8 cellular contexts compared by ENCODE assay signal in genomic region chr19:39792999-39793546, GRCh38. TPM values are rescaled to one million over a fixed set of nuclear protein-coding genes. Genes with fewer than 3 reads are reported as not detected.
DNase-seq lines count a peak whose midpoint lies in the region; ATAC-seq and TF ChIP-seq lines count a peak whose summit lies in the region.

No MANE protein-coding gene starts in this region.

- H3K9me3 Mint-ChIP-seq in activated T-cell treated with anti-CD3 and anti-CD28 coated beads, Interleukin-2, amount 50 U/mL, for 72 hours: peaks cover under 1 to 5% of the 10 kb centered on the region in 2 donors
- H3K9me3 Mint-ChIP-seq in naive B cell: peaks cover 2 to 12% (median 10%) of the 10 kb centered on the region in 7 donors

- H3K36me3 Mint-ChIP-seq in activated T-cell treated with anti-CD3 and anti-CD28 coated beads, Interleukin-2, amount 50 U/mL, for 72 hours (ENCODE audit: insufficient read depth in 2 of 2): peaks cover 0 to 4% of the 10 kb centered on the region in 2 donors
- peaks cover 0 to 4% of the 10 kb centered on the region in 2 donors for H3K36me3 Mint-ChIP-seq in naive B cell

- no peak overlapping the region for H3K27ac Mint-ChIP-seq in activated T-cell treated with anti-CD3 and anti-CD28 coated beads, Interleukin-2, amount 50 U/mL, for 72 hours
- peak overlapping the region in 1 of 6 donors; percentile 73 for H3K27ac Mint-ChIP-seq in naive B cell

- H3K27ac ChIP-seq in PC-9: no peak overlapping the region

- H3K9me2 ChIP-seq in PC-9 (ENCODE audit: insufficient read depth): no peaks in the 10 kb centered on the region

- no TSS peak for BruUV-seq in PC-9 (replicated peaks; lab: Mats Ljungman, UMichigan)

- peak; percentile 90 for TF ChIP-seq RAD21 in Ishikawa (IDR thresholded peaks at IDR 0.05; ENCODE audit: low read depth)

- ATAC-seq in GM19025 (IDR thresholded peaks at IDR 0.05; ENCODE audit: low read depth, unreplicated experiment) (peak; percentile 69), naive B cell (ENCODE audit: low read depth in 2 of 2) (peak; percentile 97 to 98)
- ATAC-seq in activated T-cell treated with anti-CD3 and anti-CD28 coated beads, Interleukin-2, amount 50 U/mL, for 72 hours (replicated peaks in 1 of 2): peak; percentile 91 to 96

- H3K4me3 Mint-ChIP-seq in activated T-cell treated with anti-CD3 and anti-CD28 coated beads, Interleukin-2, amount 50 U/mL, for 72 hours: peak overlapping the region; percentile 78 to 89
- H3K4me3 Mint-ChIP-seq in naive B cell: peak overlapping the region; percentile 70 to 90 (median 81)

- TF ChIP-seq EP300 in Ishikawa (IDR thresholded peaks at IDR 0.05; ENCODE audit: borderline replicate concordance): no peak

- DNase-seq in ACHN: peak; percentile 65
- DNase-seq in PC-9: peak in 1 of 2 experiments; percentile 66
- DNase-seq in activated T-cell treated with anti-CD3 and anti-CD28 coated beads, Interleukin-2, amount 50 U/mL, for 72 hours: peak; percentile 76 to 80
- DNase-seq in fibroblast of gingiva (ENCODE audit: low read depth): peak; percentile 79
- peak; percentile 78 for DNase-seq in naive B cell
- DNase-seq in stimulated activated CD8-positive, alpha-beta memory T cell treated with anti-CD3 and anti-CD28 coated beads, Interleukin-7, amount 100 ng/mL, for 1 hour (ENCODE audit: low read depth in 2 of 2): peak; percentile 52 to 60

- no peaks in the 10 kb centered on the region for H3K36me3 ChIP-seq in PC-9 (ENCODE audit: low read depth)

- H3K4me1 ChIP-seq in PC-9 (replicated peaks; ENCODE audit: insufficient read depth): no peaks in the 10 kb centered on the region

- peaks cover 6% of the 10 kb centered on the region for H3K27me3 Mint-ChIP-seq in activated T-cell treated with anti-CD3 and anti-CD28 coated beads, Interleukin-2, amount 50 U/mL, for 72 hours (ENCODE audit: low read depth)
- peaks cover 3 to 18% (median 14%) of the 10 kb centered on the region in 3 donors for H3K27me3 Mint-ChIP-seq in naive B cell

- H3K27me3 ChIP-seq in PC-9 (ENCODE audit: insufficient read depth, low read depth): peaks cover 9% of the 10 kb centered on the region

- TF ChIP-seq CTCF in PC-9 (conservative IDR thresholded peaks at IDR 0.05): peak; percentile 85

- H2AFZ ChIP-seq in PC-9: no peak overlapping the region

- H3K4me1 Mint-ChIP-seq in activated T-cell treated with anti-CD3 and anti-CD28 coated beads, Interleukin-2, amount 50 U/mL, for 72 hours (ENCODE audit: low read depth): peaks cover 8% of the 10 kb centered on the region
- peaks cover 9 to 13% (median 13%) of the 10 kb centered on the region in 3 donors for H3K4me1 Mint-ChIP-seq in naive B cell

- POLR2A ChIA-PET in PC-9 (lab: Charles Lee; ENCODE audit: unreplicated experiment): interaction anchor here (0.6 kb wide), 2 partner anchors 251 to 588 kb away, joined by 3 to 4 read pairs; no protein-coding TSS in a partner anchor

- H3K4me3 ChIP-seq in PC-9: no peak overlapping the region

- no peaks in the 10 kb centered on the region for H4K20me1 ChIP-seq in PC-9 (ENCODE audit: insufficient read depth)

- H3K9me3 ChIP-seq in PC-9 (ENCODE audit: insufficient read depth, low read depth): no peaks in the 10 kb centered on the region

- in situ Hi-C loops in ACHN (cut with HindIII; ENCODE audit: low pct_ligation_motif_present, low pct_unique_long_range_greater_than_20kb, low sequenced_read_pairs): no loop called here

- no peaks in the 10 kb centered on the region for H3K79me2 ChIP-seq in PC-9 (ENCODE audit: low read depth)

- intact Hi-C loops in PC-9 (cut with micrococcal nuclease; ENCODE audit: unreplicated experiment): loop anchor here (10.0 kb wide), 1 partner anchor 352 kb away; no protein-coding TSS in a partner anchor

- H3K4me2 ChIP-seq in PC-9: no peak overlapping the region

- H3F3A ChIP-seq in PC-9 (ENCODE audit: insufficient read depth, low read depth): no peaks in the 10 kb centered on the region

- CTCF ChIA-PET in PC-9 (lab: Charles Lee): interaction anchor here (0.6 to 1.4 kb wide), 5 partner anchors 50 to 555 kb away, joined by 3 to 22 read pairs (median 5); partner anchors contain the start of genes C19orf47, PLD3 and PSMC4

TF ChIP-seq in Ishikawa, 13 proteins besides CTCF, POLR2A, EP300 and RAD21:
- TF ChIP-seq TCF12 (IDR thresholded peaks at IDR 0.05; ENCODE audit: low read depth): no peak
- TF ChIP-seq ZBTB7A (IDR thresholded peaks at IDR 0.05; ENCODE audit: low read depth): no peak
- TF ChIP-seq TAF1 (IDR thresholded peaks at IDR 0.05; ENCODE audit: low read depth): no peak
- no peak for TF ChIP-seq EGR1 (IDR thresholded peaks at IDR 0.05)
- no peak for TF ChIP-seq MAX (IDR thresholded peaks at IDR 0.05)
- TF ChIP-seq YY1 (IDR thresholded peaks at IDR 0.05; ENCODE audit: low read depth): no peak
- TF ChIP-seq TEAD4 (IDR thresholded peaks at IDR 0.05): no peak
- TF ChIP-seq REST (IDR thresholded peaks at IDR 0.05; ENCODE audit: low read depth): no peak
- TF ChIP-seq NFIC (IDR thresholded peaks at IDR 0.05): no peak
- no peak for TF ChIP-seq CEBPB (IDR thresholded peaks at IDR 0.05)
- no peak for TF ChIP-seq CREB1 (IDR thresholded peaks at IDR 0.05; ENCODE audit: low read depth)
- no peak for TF ChIP-seq FOXM1 (IDR thresholded peaks at IDR 0.05; ENCODE audit: borderline replicate concordance, low read depth)
- no peak for TF ChIP-seq USF1 (IDR thresholded peaks at IDR 0.05)
TF ChIP-seq in Ishikawa: peak in this region for 0.

RNA-seq across cellular contexts. Expression of gene LEUTX, which starts 14.4 kb away (rescaled TPM):
- not detected in 2 replicates for total RNA-seq in PC-9 (2021)
- not detected for total RNA-seq in activated T-cell treated with anti-CD3 and anti-CD28 coated beads, Interleukin-2, amount 50 U/mL, for 72 hours
- not detected for polyA plus RNA-seq in naive B cell (ENCODE audit: low read depth in 6 of 6)

RNA-seq across cellular contexts. Expression of gene DYRK1B, which starts 40.9 kb away (rescaled TPM):
- 29.9 and 39.5 TPM in 2 replicates for total RNA-seq in PC-9 (2021)
- total RNA-seq in activated T-cell treated with anti-CD3 and anti-CD28 coated beads, Interleukin-2, amount 50 U/mL, for 72 hours: 1 to 10 TPM; 6.1 to 7.0 TPM
- polyA plus RNA-seq in naive B cell (ENCODE audit: low read depth in 6 of 6): 10 to 100 TPM in 4 of 6 donors, 1 to 10 TPM in 2; 8.8 to 15.9 (median 10.5) TPM

RNA-seq across cellular contexts. Expression of gene FBL, which starts 53.1 kb away (rescaled TPM):
- 437 and 498 TPM in 2 replicates for total RNA-seq in PC-9 (2021)
- 100 to 1,000 TPM; 482 to 499 TPM for total RNA-seq in activated T-cell treated with anti-CD3 and anti-CD28 coated beads, Interleukin-2, amount 50 U/mL, for 72 hours
- 100 to 1,000 TPM; 169 to 203 (median 179) TPM for polyA plus RNA-seq in naive B cell (ENCODE audit: low read depth in 6 of 6)

RNA-seq across cellular contexts. Expression of gene CLC, which starts 55.2 kb away (rescaled TPM):
- total RNA-seq in PC-9 (2021): not detected in 2 replicates
- total RNA-seq in activated T-cell treated with anti-CD3 and anti-CD28 coated beads, Interleukin-2, amount 50 U/mL, for 72 hours: 1 to 10 TPM in 1 of 2 donors, not detected in 1; 1.7 TPM
- polyA plus RNA-seq in naive B cell (ENCODE audit: low read depth in 6 of 6): 1 to 10 TPM in 1 of 6 donors, not detected in 5; 2.1 TPM
